Comparison of ENCODE assay signal across 28 cellular contexts in genomic region chr16:89380681-89381080, GRCh38.
DNase-seq lines count a peak whose midpoint lies in the region; ATAC-seq, FAIRE-seq and TF ChIP-seq lines count a peak whose summit lies in the region.
"Had no signal": no experiment of that assay in that cellular context is flagged by ENCODE, and none has a peak within 500 bp of the region (broad histone marks: within the 10 kb centered on the region; RNA-seq: fewer than 3 reads in every experiment).

No MANE protein-coding gene starts in this region.

- POLR2A ChIA-PET in CD8-positive, alpha-beta T cell (lab: Charles Lee), result no interaction called here

- H3K79me2 ChIP-seq in MM.1S (ENCODE audit: low read length), result peaks cover 98% of the 10 kb centered on the region

- H4K20me1 ChIP-seq in BLaER1 (peaks cover 100% of the 10 kb centered on the region), MM.1S (ENCODE audit: insufficient read depth, low read length) (peaks cover 12% of the 10 kb centered on the region; the same call in 1 of the 2 replicates)

- no peak for TF ChIP-seq CTCF in CD8-positive, alpha-beta T cell (IDR thresholded peaks at IDR 0.05)
- TF ChIP-seq CTCF in kidney (IDR thresholded peaks at IDR 0.05; ENCODE audit: borderline replicate concordance, extremely low read depth, insufficient read depth), result no peak
- TF ChIP-seq CTCF in MM.1S (IDR thresholded peaks at IDR 0.05; ENCODE audit: low read length), result no peak

- peaks cover 88% of the 10 kb centered on the region for H3K4me1 Mint-ChIP-seq in CD8-positive, alpha-beta T cell (ENCODE audit: low read depth)
- peaks cover 82% of the 10 kb centered on the region for H3K4me1 Mint-ChIP-seq in central memory CD8-positive, alpha-beta T cell

- H3K27me3 ChIP-seq in BLaER1 (no peaks in the 10 kb centered on the region), MM.1S (replicated peaks; ENCODE audit: insufficient read depth, low read length) (no peaks in the 10 kb centered on the region)
- H3K27me3 ChIP-seq in CD8-positive, alpha-beta T cell (ENCODE audit: insufficient read depth, low read length), result no peaks in the 10 kb centered on the region
- H3K27me3 ChIP-seq: hepatocyte, SJCRH30, spleen, suprapubic skin, uterus had no signal

- no peak overlapping the region for H3K4me3 ChIP-seq in BLaER1
- H3K4me3 ChIP-seq in CD8-positive, alpha-beta T cell (ENCODE audit: low read depth, low read length), result no peak overlapping the region
- H3K4me3 ChIP-seq in kidney (ENCODE audit: low read length in 2 of 2), result no peak overlapping the region
- H3K4me3 ChIP-seq in MM.1S (ENCODE audit: low read length), result no peak overlapping the region
- H3K4me3 ChIP-seq: GM23248, hepatocyte, SJCRH30, spleen, suprapubic skin, uterus had no signal

- CTCF ChIA-PET in CD8-positive, alpha-beta T cell (lab: Charles Lee), result interaction anchor here (1.4 kb wide), 1 partner anchor 23 kb away, joined by 4 read pairs; no protein-coding TSS in a partner anchor

- H3K4me3 Mint-ChIP-seq in CD8-positive, alpha-beta T cell, result no peak overlapping the region
- H3K4me3 Mint-ChIP-seq in central memory CD8-positive, alpha-beta T cell, result peak overlapping the region; percentile 27
- H3K4me3 Mint-ChIP-seq: nephron had no signal

- no peaks in the 10 kb centered on the region for H3K27me3 Mint-ChIP-seq in CD8-positive, alpha-beta T cell (ENCODE audit: low read depth)
- no peaks in the 10 kb centered on the region for H3K27me3 Mint-ChIP-seq in central memory CD8-positive, alpha-beta T cell
- H3K27me3 Mint-ChIP-seq: CD4-positive, alpha-beta memory T cell; stimulated activated naive B cell treated with anti-CD40 and anti-IgM and Interleukin-4, amounts not matched to agents 10 μg/mL and 1 μg/mL and 100 μg/mL, for 72 hours had no signal

- DNase-seq in CD8-positive, alpha-beta T cell, result no peak
- no peak for DNase-seq in central memory CD8-positive, alpha-beta T cell (ENCODE audit: low spot score in 2 of 2)
- DNase-seq in kidney (peak; percentile 43), MM.1S (no peak), urothelium cell line (ENCODE audit: low spot score) (no peak)
- DNase-seq: activated CD4-positive, alpha-beta T cell treated with anti-CD3 and anti-CD28 coated beads for 1 hour; CD4-positive, alpha-beta memory T cell; DMS53; effector CD4-positive, alpha-beta T cell; foreskin melanocyte; GM23248; left ventricle myocardium superior; NCI-H1436 treated with DMSO at 0.1 percent for 48 hours; SJCRH30; spleen; stimulated activated CD4-positive, alpha-beta T cell treated with anti-CD3 and anti-CD28 coated beads, Interleukin-4, amount 100 ng/mL, for 1 hour; stimulated activated naive B cell treated with anti-CD40 and anti-IgM and Interleukin-4, amounts not matched to agents 10 μg/mL and 1 μg/mL and 100 μg/mL, for 72 hours; uterus had no signal

- H3F3A ChIP-seq in MM.1S (ENCODE audit: insufficient read depth, low read length), result no peaks in the 10 kb centered on the region

- H3K4me1 ChIP-seq in BLaER1 (peaks cover 90% of the 10 kb centered on the region), kidney (ENCODE audit: control insufficient read depth in 1 of 2, insufficient read depth in 1 of 2, low read depth in 1 of 2, low read length in 2 of 2) (peaks cover 20 to 27% of the 10 kb centered on the region in 2 donors), MM.1S (ENCODE audit: low read length) (no peaks in the 10 kb centered on the region)
- peaks cover 79% of the 10 kb centered on the region for H3K4me1 ChIP-seq in CD8-positive, alpha-beta T cell (ENCODE audit: insufficient read depth, low read length)
- H3K4me1 ChIP-seq: SJCRH30 had no signal

- peaks cover 21% of the 10 kb centered on the region for H3K36me3 Mint-ChIP-seq in CD8-positive, alpha-beta T cell
- H3K36me3 Mint-ChIP-seq in central memory CD8-positive, alpha-beta T cell (ENCODE audit: insufficient read depth), result peaks cover 18% of the 10 kb centered on the region

- no peak overlapping the region for H3K27ac ChIP-seq in BLaER1
- H3K27ac ChIP-seq in CD8-positive, alpha-beta T cell (ENCODE audit: low read depth, low read length), result no peak overlapping the region
- H3K27ac ChIP-seq in kidney (ENCODE audit: low read depth in 2 of 2, low read length in 2 of 2), result no peak overlapping the region
- H3K27ac ChIP-seq in MM.1S (ENCODE audit: low read length), result no peak overlapping the region
- H3K27ac ChIP-seq: GM23248, hepatocyte, KMS-11, SJCRH30, spleen, suprapubic skin, uterus had no signal

- H3K9me3 ChIP-seq in BLaER1, result peaks cover 21% of the 10 kb centered on the region
- no peaks in the 10 kb centered on the region for H3K9me3 ChIP-seq in CD8-positive, alpha-beta T cell (ENCODE audit: low read length)
- peaks cover 0 to 6% of the 10 kb centered on the region in 2 donors for H3K9me3 ChIP-seq in kidney (ENCODE audit: control insufficient read depth in 1 of 2, low read length in 2 of 2)
- H3K9me3 ChIP-seq in MM.1S (replicated peaks; ENCODE audit: insufficient read depth, low read length), result no peaks in the 10 kb centered on the region
- H3K9me3 ChIP-seq: SJCRH30, suprapubic skin, uterus had no signal

- no peak overlapping the region for H2AFZ ChIP-seq in MM.1S (ENCODE audit: low read length)
- H2AFZ ChIP-seq: GM23248, hepatocyte had no signal

- H3K4me2 ChIP-seq in BLaER1 (peak overlapping the region; percentile 79), MM.1S (ENCODE audit: low read depth, low read length) (no peak overlapping the region)
- H3K4me2 ChIP-seq: hepatocyte, KMS-11 had no signal

- H3K9ac ChIP-seq in BLaER1, result no peak overlapping the region
- no peak overlapping the region for H3K9ac ChIP-seq in kidney (ENCODE audit: low read length in 2 of 2)
- H3K9ac ChIP-seq in MM.1S (ENCODE audit: low read length), result no peak overlapping the region
- H3K9ac ChIP-seq: GM23248, KMS-11 had no signal

- H3K9me3 Mint-ChIP-seq in CD8-positive, alpha-beta T cell, result peaks cover 3% of the 10 kb centered on the region
- no peaks in the 10 kb centered on the region for H3K9me3 Mint-ChIP-seq in central memory CD8-positive, alpha-beta T cell
- H3K9me3 Mint-ChIP-seq: nephron had no signal

- peak overlapping the region; percentile 10 for H3K27ac Mint-ChIP-seq in CD8-positive, alpha-beta T cell
- H3K27ac Mint-ChIP-seq in central memory CD8-positive, alpha-beta T cell (ENCODE audit: low read depth), result peak overlapping the region; percentile 65
- H3K27ac Mint-ChIP-seq: stimulated activated naive B cell treated with anti-CD40 and anti-IgM and Interleukin-4, amounts not matched to agents 10 μg/mL and 1 μg/mL and 100 μg/mL, for 72 hours had no signal

- no peaks in the 10 kb centered on the region for H3K9me2 ChIP-seq in MM.1S (replicated peaks; ENCODE audit: insufficient read depth, low read length)

- intact Hi-C loops in CD8-positive, alpha-beta T cell (cut with DNase I, micrococcal nuclease), result no loop called here
- intact Hi-C loops in kidney (cut with DNase I), result no loop called here

- no peak for FAIRE-seq in kidney (lab: Jason Lieb, UNC)
- no peak for FAIRE-seq in urothelium cell line (lab: Jason Lieb, UNC)
- FAIRE-seq: G401.6, GM18507 had no signal

- peaks cover 18% of the 10 kb centered on the region for H3K36me3 ChIP-seq in BLaER1
- no peaks in the 10 kb centered on the region for H3K36me3 ChIP-seq in CD8-positive, alpha-beta T cell (ENCODE audit: insufficient read depth, low read length)
- no peaks in the 10 kb centered on the region for H3K36me3 ChIP-seq in kidney (ENCODE audit: control insufficient read depth in 1 of 2, insufficient read depth in 2 of 2, low read length in 2 of 2)
- H3K36me3 ChIP-seq in MM.1S (replicated peaks; ENCODE audit: insufficient read depth, low read length), result no peaks in the 10 kb centered on the region
- H3K36me3 ChIP-seq: spleen, suprapubic skin, uterus had no signal

- ATAC-seq in CD8-positive, alpha-beta T cell, result no peak
- ATAC-seq in central memory CD8-positive, alpha-beta T cell (replicated peaks; ENCODE audit: extremely low read depth, poor library complexity, severe bottlenecking), result no peak
- no peak for ATAC-seq in GM21367 (IDR thresholded peaks at IDR 0.05; ENCODE audit: unreplicated experiment)
- ATAC-seq: esophagus mucosa; Panc1; stimulated activated naive B cell treated with anti-CD40 and anti-IgM and Interleukin-4, amounts not matched to agents 10 μg/mL and 1 μg/mL and 100 μg/mL, for 72 hours had no signal
